Comparison of ENCODE assay signal across 17 cellular contexts in the genomic region with DNA sequence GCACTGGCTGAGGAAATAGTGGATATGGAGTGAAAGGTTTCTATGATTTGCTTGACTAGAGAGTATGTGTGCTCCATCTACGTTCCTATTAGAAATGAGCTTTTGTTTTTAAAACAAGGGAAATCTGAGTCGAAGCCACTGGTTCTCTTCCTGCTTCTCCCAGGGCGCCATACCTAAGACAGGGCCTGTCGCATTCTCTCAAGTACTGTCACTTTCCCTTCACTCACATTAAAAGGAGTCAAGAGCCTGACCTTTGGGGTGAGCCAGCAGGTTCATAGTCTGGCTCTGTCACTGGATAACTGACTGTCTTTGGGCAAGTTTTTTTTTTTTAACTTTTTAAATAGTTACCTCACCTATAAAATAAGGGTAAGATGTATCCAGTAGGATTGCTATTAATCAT.
A peak's percentile ranks its signal among the peaks of the same experiment; 100 is the strongest.
DNase-seq lines count a peak whose midpoint lies in the region; ATAC-seq and TF ChIP-seq lines count a peak whose summit lies in the region.
"Had no signal": no experiment of that assay in that cellular context is flagged by ENCODE, and none has a peak within 500 bp of the region (broad histone marks: within the 10 kb centered on the region; RNA-seq: fewer than 3 reads in every experiment).

No MANE protein-coding gene starts in this region.

- H3K4me3 ChIP-seq in GM23338 (peak overlapping the region; percentile 30), HUES6 (ENCODE audit: low read depth, low read length) (0 out of 2 replicates have a peak overlapping the region, but pooled peaks have one; percentile 14), heart right ventricle (no peak overlapping the region), neural progenitor cell (no peak overlapping the region)
- H3K4me3 ChIP-seq: GM12878, HAP-1, Peyer's patch had no signal

- H3K36me3 ChIP-seq in GM23338 (ENCODE audit: insufficient read depth) (no peaks in the 10 kb centered on the region), HUES6 (ENCODE audit: control insufficient read depth, insufficient read depth, low read length) (0 out of 2 replicates have a peak, but pooled peaks cover 2% of the 10 kb centered on the region), heart right ventricle (peaks cover 0 to 44% (median 14%) of the 10 kb centered on the region in 9 donors), neural progenitor cell (peaks cover 4% of the 10 kb centered on the region)
- H3K36me3 ChIP-seq: HAP-1 had no signal

- H3K4me2 ChIP-seq in GM23338: peak overlapping the region; percentile 63
- peak overlapping the region; percentile 64 for H3K4me2 ChIP-seq in neural progenitor cell

- WGBS in heart right ventricle, 2 donors: 69 to 75% methylated on average over 4 of the region's 4 CpGs

- intact Hi-C loops in heart right ventricle (cut with DNase I): no loop called here

- H3K36me3 Mint-ChIP-seq in GM23338 (ENCODE audit: low read depth) (no peaks in the 10 kb centered on the region; the same call in 2 of the 3 replicates), neural progenitor cell (peaks cover 11% of the 10 kb centered on the region)

- peak overlapping the region; percentile 92 for H3K27ac Mint-ChIP-seq in GM23338
- H3K27ac Mint-ChIP-seq in neural progenitor cell: no peak overlapping the region

- peak; percentile 47 for DNase-seq in GM23338 (ENCODE audit: low spot score)
- DNase-seq in heart right ventricle: no peak
- peak; percentile 19 for DNase-seq in neural progenitor cell (ENCODE audit: low spot score)
- DNase-seq in ecto neural progenitor cell (ENCODE audit: low spot score): no peak
- DNase-seq: AML-193, Caco-2, DMS53, KBM-7, NCI-H1092, NCI-H2171 treated with DMSO at 0.1 percent for 48 hours, Peyer's patch, SHP77 treated with DMSO at 0.1 percent for 48 hours had no signal

- TF ChIP-seq CTCF in GM23338 (conservative IDR thresholded peaks at IDR 0.05; ENCODE audit: low read depth in 2 of 2): no peak
- no peak for TF ChIP-seq CTCF in heart right ventricle (IDR thresholded peaks at IDR 0.05)
- TF ChIP-seq CTCF in neural progenitor cell (IDR thresholded peaks at IDR 0.05): no peak

- peak overlapping the region; percentile 82 for H3K27ac ChIP-seq in GM23338 (ENCODE audit: low read depth)
- H3K27ac ChIP-seq in HUES6 (ENCODE audit: low read depth, low read length): peak overlapping the region; percentile 46; the same call in 1 of the 2 replicates
- H3K27ac ChIP-seq in heart right ventricle: peak overlapping the region in 7 of 10 donors; percentile 5 to 73 (median 64)
- H3K27ac ChIP-seq in neural progenitor cell: no peak overlapping the region
- H3K27ac ChIP-seq: Peyer's patch had no signal

- H4K20me1 ChIP-seq in GM23338 (replicated peaks; ENCODE audit: insufficient read depth) (no peaks in the 10 kb centered on the region), neural progenitor cell (ENCODE audit: low read depth) (peaks cover 14% of the 10 kb centered on the region)

- H3K4me1 ChIP-seq in GM23338 (ENCODE audit: insufficient read depth) (peaks cover 53% of the 10 kb centered on the region), HUES6 (ENCODE audit: control insufficient read depth, insufficient read depth, low read length) (peaks cover 53% of the 10 kb centered on the region), heart right ventricle (peaks cover 0 to 73% (median 51%) of the 10 kb centered on the region in 9 donors), neural progenitor cell (peaks cover 46% of the 10 kb centered on the region)
- H3K4me1 ChIP-seq: Caco-2, Peyer's patch had no signal

- H3K27me3 Mint-ChIP-seq in GM23338 (ENCODE audit: insufficient read depth, low read depth, poor library complexity): no peaks in the 10 kb centered on the region
- no peaks in the 10 kb centered on the region for H3K27me3 Mint-ChIP-seq in neural progenitor cell (ENCODE audit: insufficient read depth, low read depth)

- H2AFZ ChIP-seq in GM23338 (no peak overlapping the region), neural progenitor cell (replicated peaks) (no peak overlapping the region)

- no peaks in the 10 kb centered on the region for H3F3A ChIP-seq in GM23338 (replicated peaks; ENCODE audit: low read depth)
- H3F3A ChIP-seq in neural progenitor cell (ENCODE audit: low read depth): peaks cover 22% of the 10 kb centered on the region

- H3K27me3 ChIP-seq in GM23338 (ENCODE audit: insufficient read depth) (no peaks in the 10 kb centered on the region), HUES6 (ENCODE audit: control insufficient read depth, insufficient read depth, low read length) (no peaks in the 10 kb centered on the region), heart right ventricle (no peaks in the 10 kb centered on the region), neural progenitor cell (no peaks in the 10 kb centered on the region)
- H3K27me3 ChIP-seq: Peyer's patch had no signal

- H3K79me2 ChIP-seq in GM23338 (replicated peaks; ENCODE audit: insufficient read depth) (no peaks in the 10 kb centered on the region), neural progenitor cell (ENCODE audit: low read depth) (no peaks in the 10 kb centered on the region)

- ATAC-seq in GM23338 (peak; percentile 31), heart right ventricle (peak in 3 of 8 donors; percentile 39 to 78 (median 55)), HG03139 (IDR thresholded peaks at IDR 0.05; ENCODE audit: unreplicated experiment) (no peak), HG02763 (IDR thresholded peaks at IDR 0.05; ENCODE audit: unreplicated experiment) (no peak)
- ATAC-seq: GM12878 had no signal

- H3K9me3 Mint-ChIP-seq in GM23338: no peaks in the 10 kb centered on the region
- H3K9me3 Mint-ChIP-seq in neural progenitor cell: no peaks in the 10 kb centered on the region

- H3K4me3 Mint-ChIP-seq in GM23338: no peak overlapping the region
- no peak overlapping the region for H3K4me3 Mint-ChIP-seq in neural progenitor cell

- H3K9ac ChIP-seq in HUES6 (ENCODE audit: low read length): peak overlapping the region; percentile 7
- H3K9ac ChIP-seq in neural progenitor cell: no peak overlapping the region

- H3K9me3 ChIP-seq in HUES6 (ENCODE audit: control insufficient read depth, insufficient read depth, low read depth, low read length) (no peaks in the 10 kb centered on the region), heart right ventricle (no peaks in the 10 kb centered on the region), neural progenitor cell (ENCODE audit: low read depth) (no peaks in the 10 kb centered on the region)
- H3K9me3 ChIP-seq: Caco-2, HAP-1, Peyer's patch had no signal

- H3K9me2 ChIP-seq in GM23338 (ENCODE audit: insufficient read depth): no peaks in the 10 kb centered on the region

- peaks cover 70% of the 10 kb centered on the region for H3K4me1 Mint-ChIP-seq in GM23338
- peaks cover 18% of the 10 kb centered on the region for H3K4me1 Mint-ChIP-seq in neural progenitor cell

TF ChIP-seq in GM23338, 12 proteins besides CTCF, POLR2A, EP300 and RAD21 (continues in another document):
- TF ChIP-seq ETS1 (IDR thresholded peaks at IDR 0.05): no peak
- TF ChIP-seq CREB1 (CRISPR knock-in tag; IDR thresholded peaks at IDR 0.05; ENCODE audit: low read depth): no peak
- TF ChIP-seq JUNB (IDR thresholded peaks at IDR 0.05; ENCODE audit: unreplicated experiment): no peak
- no peak for TF ChIP-seq POLR2AphosphoS5 (IDR thresholded peaks at IDR 0.05; ENCODE audit: low read depth)
- TF ChIP-seq ZNF114 (CRISPR knock-in tag; IDR thresholded peaks at IDR 0.05): no peak

Comparison
In these comparisons a context has a peak if more than half of its experiments do, and no peak if none do; other contexts are left out.
1. DNase-seq: peak in GM23338 (single experiment) and neural progenitor cell (single experiment); none in heart right ventricle (0 of 2) and ecto neural progenitor cell (single experiment).
2. H3K4me3 ChIP-seq: peak in GM23338 (single experiment) and HUES6 (single experiment); none in heart right ventricle (0 of 10) and neural progenitor cell (single experiment).